Comparison of ENCODE assay signal across 21 cellular contexts in the genomic region with DNA sequence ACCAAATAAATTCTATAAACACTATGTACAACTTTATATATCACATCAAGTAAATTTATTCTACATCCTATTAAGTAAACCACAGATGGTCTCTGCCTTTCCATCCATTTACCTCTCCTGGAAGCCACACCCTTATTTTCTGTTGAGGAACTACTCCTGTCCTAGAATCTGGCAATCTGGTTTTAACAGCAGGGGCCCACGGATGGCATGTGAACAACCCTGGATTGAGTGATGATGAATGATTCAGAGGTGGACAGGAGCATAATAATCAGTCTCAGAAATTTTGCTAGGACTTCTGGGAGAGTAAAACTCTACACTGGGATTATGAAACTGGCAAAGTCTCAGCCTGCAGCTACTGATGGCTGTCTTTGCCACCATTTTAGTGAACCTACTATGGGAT. TPM values are rescaled to one million over a fixed set of nuclear protein-coding genes. Genes with fewer than 3 reads are reported as not detected.
DNase-seq lines count a peak whose midpoint lies in the region; ATAC-seq and TF ChIP-seq lines count a peak whose summit lies in the region.
"Had no signal": no experiment of that assay in that cellular context is flagged by ENCODE, and none has a peak within 500 bp of the region (broad histone marks: within the 10 kb centered on the region; RNA-seq: fewer than 3 reads in every experiment).

No MANE protein-coding gene starts in this region.

- H3K36me3 Mint-ChIP-seq in activated T-helper 17 cell treated with anti-CD3 and anti-CD28 coated beads, Interleukin-2, amount 50 U/mL, for 72 hours (ENCODE audit: low read depth) = peaks cover 47% of the 10 kb centered on the region
- peaks cover 2% of the 10 kb centered on the region for H3K36me3 Mint-ChIP-seq in progenitor cell of endocrine pancreas (ENCODE audit: insufficient read depth)

- H3K36me3 ChIP-seq in MG63 = peaks cover 11% of the 10 kb centered on the region
- H3K36me3 ChIP-seq: upper lobe of left lung had no signal

- H3K27ac Mint-ChIP-seq in activated T-helper 17 cell treated with anti-CD3 and anti-CD28 coated beads, Interleukin-2, amount 50 U/mL, for 72 hours = peak overlapping the region; percentile 64
- H3K27ac Mint-ChIP-seq in progenitor cell of endocrine pancreas = peak overlapping the region; percentile 42
- H3K27ac Mint-ChIP-seq: activated CD8-positive, alpha-beta T cell treated with anti-CD3 and anti-CD28 coated beads for 36 hours; activated naive CD8-positive, alpha-beta T cell treated with anti-CD3 and anti-CD28 coated beads for 36 hours; dendritic cell treated with granulocyte-macrophage colony-stimulating factor and Interleukin-4, amounts not matched to agents 40 ng/mL and 50 ng/mL, for 4 days; T-helper 2 cell treated with Interferon-gamma antibody and Interleukin-4, amounts not matched to agents 5 μg/mL and 100 μg/mL, for 36 hours had no signal

- no peaks in the 10 kb centered on the region for H3K9me3 Mint-ChIP-seq in activated T-helper 17 cell treated with anti-CD3 and anti-CD28 coated beads, Interleukin-2, amount 50 U/mL, for 72 hours
- no peaks in the 10 kb centered on the region for H3K9me3 Mint-ChIP-seq in progenitor cell of endocrine pancreas (ENCODE audit: low read depth)
- H3K9me3 Mint-ChIP-seq: dendritic cell treated with granulocyte-macrophage colony-stimulating factor and Interleukin-4, amounts not matched to agents 40 ng/mL and 50 ng/mL, for 4 days had no signal

- no peak overlapping the region for H3K4me3 Mint-ChIP-seq in activated T-helper 17 cell treated with anti-CD3 and anti-CD28 coated beads, Interleukin-2, amount 50 U/mL, for 72 hours
- H3K4me3 Mint-ChIP-seq in progenitor cell of endocrine pancreas (ENCODE audit: low read depth) = no peak overlapping the region
- H3K4me3 Mint-ChIP-seq: activated CD8-positive, alpha-beta T cell treated with anti-CD3 and anti-CD28 coated beads for 36 hours; activated naive CD8-positive, alpha-beta T cell treated with anti-CD3 and anti-CD28 coated beads for 36 hours; dendritic cell treated with granulocyte-macrophage colony-stimulating factor and Interleukin-4, amounts not matched to agents 40 ng/mL and 50 ng/mL, for 4 days; T-helper 2 cell treated with Interferon-gamma antibody and Interleukin-4, amounts not matched to agents 5 μg/mL and 100 μg/mL, for 36 hours had no signal

- H3K27me3 ChIP-seq in MG63 = no peaks in the 10 kb centered on the region
- H3K27me3 ChIP-seq: upper lobe of left lung had no signal

- peak; percentile 8 for DNase-seq in SIG-M5 treated with dmso at 0.1 percent for 504 hours (lab: John Stamatoyannopoulos, UW; ENCODE audit: unreplicated experiment)
- no peak for DNase-seq in SIG-M5 (lab: John Stamatoyannopoulos, UW)
- DNase-seq in MG63 = peak; percentile 13
- DNase-seq in progenitor cell of endocrine pancreas (ENCODE audit: low spot score, unreplicated experiment) = no peak
- DNase-seq in DMS153 (lab: John Stamatoyannopoulos, UW) = no peak
- DNase-seq in HPDE6-E6E7 (ENCODE audit: extremely low spot score) = no peak
- DNase-seq in NCI-H1930 (lab: John Stamatoyannopoulos, UW) = no peak
- DNase-seq: activated CD4-positive, CD25-positive, alpha-beta regulatory T cell; activated CD8-positive, alpha-beta T cell treated with anti-CD3 and anti-CD28 coated beads for 36 hours; activated naive CD8-positive, alpha-beta T cell treated with anti-CD3 and anti-CD28 coated beads for 36 hours; EL; foreskin melanocyte; NCI-H1417; occipital lobe; right cardiac atrium; Right ventricle myocardium superior; stimulated activated naive CD4-positive, alpha-beta T cell treated with Interleukin-2 at 50 U/mL for 16 hours; upper lobe of left lung had no signal

- peaks cover 38% of the 10 kb centered on the region for H3K4me1 Mint-ChIP-seq in activated T-helper 17 cell treated with anti-CD3 and anti-CD28 coated beads, Interleukin-2, amount 50 U/mL, for 72 hours
- H3K4me1 Mint-ChIP-seq in progenitor cell of endocrine pancreas (ENCODE audit: low read depth) = peaks cover 6% of the 10 kb centered on the region

- H3K9me3 ChIP-seq in MG63 = peaks cover under 1% of the 10 kb centered on the region; the same call in 1 of the 2 replicates
- H3K9me3 ChIP-seq: upper lobe of left lung had no signal

- H3K27me3 Mint-ChIP-seq in activated T-helper 17 cell treated with anti-CD3 and anti-CD28 coated beads, Interleukin-2, amount 50 U/mL, for 72 hours = no peaks in the 10 kb centered on the region
- H3K27me3 Mint-ChIP-seq in progenitor cell of endocrine pancreas = no peaks in the 10 kb centered on the region
- H3K27me3 Mint-ChIP-seq: activated CD8-positive, alpha-beta T cell treated with anti-CD3 and anti-CD28 coated beads for 36 hours; activated naive CD8-positive, alpha-beta T cell treated with anti-CD3 and anti-CD28 coated beads for 36 hours; dendritic cell treated with granulocyte-macrophage colony-stimulating factor and Interleukin-4, amounts not matched to agents 40 ng/mL and 50 ng/mL, for 4 days had no signal

- no peak for TF ChIP-seq CTCF in progenitor cell of endocrine pancreas (IDR thresholded peaks at IDR 0.05; ENCODE audit: unreplicated experiment)

- H3K4me3 ChIP-seq in MG63 = no peak overlapping the region
- H3K4me3 ChIP-seq: upper lobe of left lung had no signal

- no peak for ATAC-seq in activated T-helper 17 cell treated with anti-CD3 and anti-CD28 coated beads, Interleukin-2, amount 50 U/mL, for 72 hours (replicated peaks)
- ATAC-seq: activated CD8-positive, alpha-beta T cell treated with anti-CD3 and anti-CD28 coated beads for 36 hours had no signal

RNA-seq across cellular contexts. Expression of a gene that starts 54.1 kb away (rescaled TPM):
- 30.7 and 38.1 TPM in 2 replicates for total RNA-seq in MG63 (2014; rRNA removed; shearing (Covaris generic); ENCODE audit: low replicate concordance)
- 100 to 1,000 TPM; 151 to 222 TPM for total RNA-seq in activated T-helper 17 cell treated with anti-CD3 and anti-CD28 coated beads, Interleukin-2, amount 50 U/mL, for 72 hours
- 23.3 and 29.1 TPM in 2 replicates for total RNA-seq in progenitor cell of endocrine pancreas

Comparison
In these comparisons a context has a peak if more than half of its experiments do, and no peak if none do; other contexts are left out.
1. DNase-seq: peak in SIG-M5 treated with dmso at 0.1 percent for 504 hours (single experiment) and MG63 (single experiment); none in SIG-M5 (single experiment), progenitor cell of endocrine pancreas (single experiment), DMS153 (single experiment), HPDE6-E6E7 (single experiment) and NCI-H1930 (0 of 2).